Comparison of ENCODE assay signal across 16 cellular contexts in the genomic region with DNA sequence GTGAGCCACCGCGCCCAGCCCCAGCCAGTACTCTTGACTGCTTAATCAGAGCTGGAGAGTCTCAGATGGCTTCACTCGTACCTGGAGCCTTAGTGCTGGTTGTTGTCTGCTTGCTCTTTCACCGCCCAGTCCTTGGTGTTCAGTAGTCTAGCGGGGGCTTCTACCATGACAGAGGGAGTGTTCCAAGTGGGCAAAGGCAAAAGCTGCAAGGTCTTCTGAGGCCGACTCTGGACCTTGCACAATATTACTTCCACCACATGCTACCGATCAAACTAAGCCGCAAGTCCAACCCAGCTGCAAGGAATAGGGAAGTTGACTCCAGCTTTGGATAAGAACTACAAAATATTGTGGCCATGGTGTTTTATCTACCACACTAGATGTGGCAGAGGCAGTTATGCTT. TPM values are rescaled to one million over a fixed set of nuclear protein-coding genes. Genes with fewer than 3 reads are reported as not detected.
DNase-seq lines count a peak whose midpoint lies in the region; ATAC-seq and TF ChIP-seq lines count a peak whose summit lies in the region.
"Had no signal": no experiment of that assay in that cellular context is flagged by ENCODE, and none has a peak within 500 bp of the region (broad histone marks: within the 10 kb centered on the region; RNA-seq: fewer than 3 reads in every experiment).

No MANE protein-coding gene starts in this region.

- H3F3A ChIP-seq in GM23338 (replicated peaks; ENCODE audit: low read depth): no peaks in the 10 kb centered on the region

- no peaks in the 10 kb centered on the region; the same call in 1 of the 3 replicates for H3K9me3 Mint-ChIP-seq in GM23338
- H3K9me3 Mint-ChIP-seq in nephron progenitor cell: no peaks in the 10 kb centered on the region

- H3K27me3 Mint-ChIP-seq in GM23338 (ENCODE audit: insufficient read depth, low read depth, poor library complexity) (peaks cover 2% of the 10 kb centered on the region), nephron progenitor cell (ENCODE audit: low read depth, poor library complexity) (no peaks in the 10 kb centered on the region)

- DNase-seq in GM23338 (ENCODE audit: low spot score) (no peak), OCI-M1 (lab: John Stamatoyannopoulos, UW) (peak; percentile 93), erythroblast (lab: John Stamatoyannopoulos, UW) (peak; percentile 12 to 29), nephron progenitor cell (no peak), midbrain (lab: John Stamatoyannopoulos, UW) (no peak), AG08395 (ENCODE audit: low spot score) (no peak), HAP-1 (ENCODE audit: low spot score in 2 of 2) (no peak), uterus (no peak)
- DNase-seq: DMS79 treated with DMSO at 0.1 percent for 48 hours; foreskin melanocyte; GOT3; NCI-H2171 treated with DMSO at 0.1 percent for 48 hours; NK-92 treated with Interleukin-12 subunit alpha and Interleukin-12 subunit beta, amount 100 ng/mL, for 24 hours; spleen; stomach had no signal

- no peak for TF ChIP-seq POLR2A in erythroblast (IDR thresholded peaks at IDR 0.05; ENCODE audit: low read length)
- no peak for TF ChIP-seq POLR2A in uterus (IDR thresholded peaks at IDR 0.05)

- peaks cover 99% of the 10 kb centered on the region for H3K79me2 ChIP-seq in GM23338 (replicated peaks; ENCODE audit: insufficient read depth)

- H4K20me1 ChIP-seq in GM23338 (replicated peaks; ENCODE audit: insufficient read depth): peaks cover 57% of the 10 kb centered on the region

- peaks cover 18% of the 10 kb centered on the region; the same call in 2 of the 3 replicates for H3K4me1 Mint-ChIP-seq in GM23338
- peaks cover 9% of the 10 kb centered on the region for H3K4me1 Mint-ChIP-seq in nephron progenitor cell

- no peak overlapping the region for H2AFZ ChIP-seq in GM23338

- no peaks in the 10 kb centered on the region for H3K27me3 ChIP-seq in GM23338 (ENCODE audit: insufficient read depth)
- no peaks in the 10 kb centered on the region for H3K27me3 ChIP-seq in HAP-1 (ENCODE audit: low read depth)
- H3K27me3 ChIP-seq in uterus: no peaks in the 10 kb centered on the region
- H3K27me3 ChIP-seq: spleen, stomach had no signal

- H3K36me3 Mint-ChIP-seq in GM23338 (ENCODE audit: low read depth) (no peaks in the 10 kb centered on the region; the same call in 2 of the 3 replicates), nephron progenitor cell (ENCODE audit: low read depth) (peaks cover 23% of the 10 kb centered on the region)

- H3K36me3 ChIP-seq in GM23338 (ENCODE audit: insufficient read depth) (no peaks in the 10 kb centered on the region; the same call in 1 of the 2 replicates), HAP-1 (replicated peaks) (no peaks in the 10 kb centered on the region; the same call in 1 of the 2 replicates), uterus (no peaks in the 10 kb centered on the region)

- H3K4me2 ChIP-seq in GM23338: no peak overlapping the region

- H3K4me3 Mint-ChIP-seq in GM23338 (no peak overlapping the region), nephron progenitor cell (no peak overlapping the region)

- H3K4me3 ChIP-seq in GM23338: no peak overlapping the region
- no peak overlapping the region for H3K4me3 ChIP-seq in HAP-1
- H3K4me3 ChIP-seq in uterus: no peak overlapping the region
- H3K4me3 ChIP-seq: spleen, stomach had no signal

- H3K27ac ChIP-seq in GM23338 (ENCODE audit: low read depth) (no peak overlapping the region), uterus (no peak overlapping the region)

- ATAC-seq in GM23338: peak; percentile 25; the same call in 2 of the 3 replicates
- ATAC-seq: activated CD4-positive, CD25-positive, alpha-beta regulatory T cell treated with anti-CD3 and anti-CD28 coated beads, Interleukin-2, amount 50 U/mL, for 24 hours had no signal

- TF ChIP-seq CTCF in GM23338 (conservative IDR thresholded peaks at IDR 0.05; ENCODE audit: low read depth in 2 of 2) (no peak), nephron progenitor cell (IDR thresholded peaks at IDR 0.05) (no peak), uterus (IDR thresholded peaks at IDR 0.05) (no peak)

- in situ Hi-C loops in HAP-1 (cut with MboI; ENCODE audit: low sequenced_read_pairs): loop anchor here (25.0 kb wide), 1 partner anchor 659 kb away; no protein-coding TSS in a partner anchor

- H3K9me3 ChIP-seq in HAP-1 (no peaks in the 10 kb centered on the region), uterus (no peaks in the 10 kb centered on the region)
- H3K9me3 ChIP-seq: spleen, stomach had no signal

- H3K4me1 ChIP-seq in GM23338 (ENCODE audit: insufficient read depth): peaks cover 14% of the 10 kb centered on the region
- peaks cover 3% of the 10 kb centered on the region for H3K4me1 ChIP-seq in HAP-1
- peaks cover 0 to 5% of the 10 kb centered on the region in 2 donors for H3K4me1 ChIP-seq in uterus

- H3K27ac Mint-ChIP-seq in GM23338: no peak overlapping the region
- peak overlapping the region; percentile 34 for H3K27ac Mint-ChIP-seq in nephron progenitor cell

- intact Hi-C loops in uterus (cut with DNase I; ENCODE audit: low total_unique reads): no loop called here

- no peaks in the 10 kb centered on the region for H3K9me2 ChIP-seq in GM23338 (ENCODE audit: insufficient read depth)

TF ChIP-seq in GM23338, 12 proteins besides CTCF, POLR2A, EP300 and RAD21 (continues in another document):
- TF ChIP-seq EZH2 (IDR thresholded peaks at IDR 0.05; ENCODE audit: low read depth, unreplicated experiment): no peak
- TF ChIP-seq ETS1 (IDR thresholded peaks at IDR 0.05): no peak
- no peak for TF ChIP-seq ZNF331 (CRISPR knock-in tag; IDR thresholded peaks at IDR 0.05; ENCODE audit: low read depth)
- no peak for TF ChIP-seq CREB1 (CRISPR knock-in tag; IDR thresholded peaks at IDR 0.05; ENCODE audit: low read depth)
- no peak for TF ChIP-seq POLR2AphosphoS5 (IDR thresholded peaks at IDR 0.05; ENCODE audit: low read depth)

RNA-seq across cellular contexts. Expression of gene PARL, which starts 6.6 kb away (rescaled TPM):
- total RNA-seq in GM23338 (2014; rRNA removed; shearing (Covaris generic)): 65.7 and 67.5 TPM in 2 replicates
- polyA plus RNA-seq in GM23338 (2016; fragmentation: Nextera tagmentation; extraction: Ambion mirVana): 78.7 and 82.7 TPM in 2 replicates
- 10 to 100 TPM in 2 of 4 donors, 1 to 10 TPM in 2; 7.4 to 69.9 (median 22.5) TPM for total RNA-seq in uterus

RNA-seq across cellular contexts. Expression of gene MAP6D1, which starts 52.7 kb away (rescaled TPM):
- 8.2 and 10.6 TPM in 2 replicates for total RNA-seq in GM23338 (2014; rRNA removed; shearing (Covaris generic))
- polyA plus RNA-seq in GM23338 (2016; fragmentation: Nextera tagmentation; extraction: Ambion mirVana): 1.1 and 2.6 TPM in 2 replicates
- 1 to 10 TPM in 2 of 4 donors, not detected in 2; 1.0 to 1.9 TPM for total RNA-seq in uterus

Comparison
In these comparisons a context has a peak if more than half of its experiments do, and no peak if none do; other contexts are left out.
1. DNase-seq: peak in OCI-M1 (single experiment) and erythroblast (2 of 2); none in GM23338 (single experiment), nephron progenitor cell (single experiment), midbrain (single experiment), AG08395 (single experiment), HAP-1 (0 of 2) and uterus (0 of 2).